ENCODE assay signal across 18 cellular contexts in genomic region chr4:88439161-88439760, GRCh38. TPM values are rescaled to one million over a fixed set of nuclear protein-coding genes. Genes with fewer than 3 reads are reported as not detected.
DNase-seq lines count a peak whose midpoint lies in the region; ATAC-seq and TF ChIP-seq lines count a peak whose summit lies in the region.
"Had no signal": no experiment of that assay in that cellular context is flagged by ENCODE, and none has a peak within 500 bp of the region (broad histone marks: within the 10 kb centered on the region; RNA-seq: fewer than 3 reads in every experiment).

No MANE protein-coding gene starts in this region.

- TF ChIP-seq CTCF in Calu3 (IDR thresholded peaks at IDR 0.05; ENCODE audit: unreplicated experiment), result no peak

- intact Hi-C loops in Calu3 (cut with micrococcal nuclease; ENCODE audit: unreplicated experiment), result no loop called here

- CTCF ChIA-PET in Calu3 (lab: Charles Lee), result no interaction called here

- no peak for ATAC-seq in effector memory CD8-positive, alpha-beta T cell (replicated peaks)
- ATAC-seq: esophagus mucosa had no signal

- no peak overlapping the region for H3K4me3 Mint-ChIP-seq in effector memory CD8-positive, alpha-beta T cell
- H3K4me3 Mint-ChIP-seq in Calu3 (ENCODE audit: low read depth, unreplicated experiment), result no peak overlapping the region
- H3K4me3 Mint-ChIP-seq in activated T-cell treated with anti-CD3 and anti-CD28 coated beads, Interleukin-2, amount 50 U/mL, for 24 hours, result no peak overlapping the region
- H3K4me3 Mint-ChIP-seq: IgD-negative memory B cell, naive B cell had no signal

- no peaks in the 10 kb centered on the region for H3K9me3 Mint-ChIP-seq in effector memory CD8-positive, alpha-beta T cell
- no peaks in the 10 kb centered on the region for H3K9me3 Mint-ChIP-seq in Calu3 (ENCODE audit: low read depth, unreplicated experiment)
- no peaks in the 10 kb centered on the region for H3K9me3 Mint-ChIP-seq in activated T-cell treated with anti-CD3 and anti-CD28 coated beads, Interleukin-2, amount 50 U/mL, for 24 hours

- H3K4me1 Mint-ChIP-seq in effector memory CD8-positive, alpha-beta T cell (ENCODE audit: low read depth in 2 of 2), result peaks cover 0 to 7% of the 10 kb centered on the region in 2 donors
- H3K4me1 Mint-ChIP-seq in Calu3 (ENCODE audit: low read depth, unreplicated experiment), result no peaks in the 10 kb centered on the region
- H3K4me1 Mint-ChIP-seq in activated T-cell treated with anti-CD3 and anti-CD28 coated beads, Interleukin-2, amount 50 U/mL, for 24 hours (ENCODE audit: low read depth), result no peaks in the 10 kb centered on the region
- H3K4me1 Mint-ChIP-seq: naive B cell had no signal

- H3K27ac Mint-ChIP-seq in effector memory CD8-positive, alpha-beta T cell, result peak overlapping the region; percentile 6 to 66
- H3K27ac Mint-ChIP-seq in Calu3 (ENCODE audit: unreplicated experiment), result no peak overlapping the region
- no peak overlapping the region for H3K27ac Mint-ChIP-seq in activated T-cell treated with anti-CD3 and anti-CD28 coated beads, Interleukin-2, amount 50 U/mL, for 24 hours

- H3K27me3 Mint-ChIP-seq in effector memory CD8-positive, alpha-beta T cell, result no peaks in the 10 kb centered on the region
- no peaks in the 10 kb centered on the region for H3K27me3 Mint-ChIP-seq in Calu3 (ENCODE audit: unreplicated experiment)
- no peaks in the 10 kb centered on the region for H3K27me3 Mint-ChIP-seq in activated T-cell treated with anti-CD3 and anti-CD28 coated beads, Interleukin-2, amount 50 U/mL, for 24 hours
- H3K27me3 Mint-ChIP-seq: IgD-negative memory B cell, naive B cell had no signal

- BruUV-seq in Calu3 (replicated peaks; lab: Mats Ljungman, UMichigan), result no TSS peak

- peak; percentile 5 for DNase-seq in GM04504 (ENCODE audit: low read depth)
- peak; percentile 71 for DNase-seq in RPMI7951 (ENCODE audit: low read depth)
- no peak for DNase-seq in effector memory CD8-positive, alpha-beta T cell
- DNase-seq in renal cortical epithelial cell (ENCODE audit: low read depth), result peak; percentile 53
- no peak for DNase-seq in Calu3
- DNase-seq in 8988T, result no peak
- DNase-seq in activated T-cell treated with anti-CD3 and anti-CD28 coated beads, Interleukin-2, amount 50 U/mL, for 24 hours, result no peak
- DNase-seq: cortex of kidney, left ventricle myocardium inferior, naive B cell, NCI-H1092 treated with DMSO at 0.1 percent for 48 hours, NCI-H345, retina, SW 1271, tibial artery had no signal

- H3K36me3 Mint-ChIP-seq in effector memory CD8-positive, alpha-beta T cell (ENCODE audit: insufficient read depth), result peaks cover 24% of the 10 kb centered on the region
- peaks cover 5% of the 10 kb centered on the region for H3K36me3 Mint-ChIP-seq in Calu3 (ENCODE audit: insufficient read depth, unreplicated experiment)
- H3K36me3 Mint-ChIP-seq in activated T-cell treated with anti-CD3 and anti-CD28 coated beads, Interleukin-2, amount 50 U/mL, for 24 hours (ENCODE audit: low read depth), result peaks cover 50% of the 10 kb centered on the region

RNA-seq across cellular contexts. Expression of gene HERC5, which starts 17.7 kb away (rescaled TPM):
- total RNA-seq in RPMI7951 (2014; rRNA removed; shearing (Covaris generic)), result 6.1 and 7.1 TPM in 2 replicates
- total RNA-seq in renal cortical epithelial cell (4.9 and 5.7 TPM in 2 replicates), Calu3 (2022) (20.1 and 44.2 TPM in 2 replicates)
- total RNA-seq: OCI-LY7 had no signal

Comparison
In these comparisons a context has a peak if more than half of its experiments do, and no peak if none do; other contexts are left out.
1. DNase-seq: peak in GM04504 (single experiment), RPMI7951 (single experiment) and renal cortical epithelial cell (single experiment); none in effector memory CD8-positive, alpha-beta T cell (0 of 3), Calu3 (single experiment), 8988T (single experiment) and activated T-cell treated with anti-CD3 and anti-CD28 coated beads, Interleukin-2, amount 50 U/mL, for 24 hours (single experiment).
2. H3K27ac Mint-ChIP-seq: peak in effector memory CD8-positive, alpha-beta T cell (2 of 2); none in Calu3 (single experiment) and activated T-cell treated with anti-CD3 and anti-CD28 coated beads, Interleukin-2, amount 50 U/mL, for 24 hours (single experiment).